In the genomic region with DNA sequence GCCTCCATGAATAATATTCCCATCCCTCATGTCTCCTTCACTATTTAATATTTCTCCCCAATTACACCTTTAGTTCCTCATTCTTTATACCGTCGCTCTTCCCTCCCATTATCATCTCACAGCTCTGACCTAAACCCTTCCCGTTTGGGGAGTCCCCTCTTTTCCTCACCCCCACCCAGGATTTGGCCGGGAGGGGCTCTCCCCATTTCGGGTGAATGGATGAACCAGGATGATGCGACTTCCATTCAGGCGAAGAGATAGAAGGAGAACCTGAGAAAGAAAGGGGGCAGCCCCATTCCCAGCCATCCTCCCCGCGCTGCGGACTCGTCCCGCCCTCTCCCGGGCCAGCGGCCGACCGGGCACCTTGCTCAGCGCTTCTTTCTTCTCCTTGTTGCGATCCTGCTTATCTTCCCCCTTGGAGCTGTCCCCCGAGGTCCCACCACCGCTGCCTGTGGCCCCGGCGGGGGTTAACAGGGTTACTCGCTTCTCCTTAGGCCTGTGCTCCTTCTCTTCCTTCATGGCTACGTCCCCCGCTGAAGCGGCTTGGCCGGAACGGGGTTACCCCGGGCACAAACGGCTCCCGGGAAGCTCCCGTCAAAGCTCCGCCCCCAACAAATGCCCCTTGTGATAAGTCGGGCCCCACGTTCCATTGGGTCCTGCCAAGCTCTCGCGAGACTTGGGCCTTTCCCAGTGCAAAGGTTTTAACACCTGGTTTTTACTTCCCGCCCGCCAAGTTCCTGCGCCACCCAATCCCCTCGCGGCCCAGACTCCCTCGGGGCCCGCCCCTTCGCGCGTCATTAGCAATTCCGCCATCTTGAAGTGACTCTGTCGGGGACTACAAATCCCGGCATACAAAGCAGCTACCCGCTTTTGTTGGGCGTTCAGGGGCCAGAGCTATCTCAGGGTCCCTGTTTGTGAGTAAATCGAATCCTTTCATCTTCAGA, we compare ENCODE assay signal across 7 cellular contexts. TPM values are rescaled to one million over a fixed set of nuclear protein-coding genes. Genes with fewer than 3 reads are reported as not detected.
A peak's percentile ranks its signal among the peaks of the same experiment; 100 is the strongest.
DNase-seq lines count a peak whose midpoint lies in the region; ATAC-seq, FAIRE-seq and TF ChIP-seq lines count a peak whose summit lies in the region.

A gene with protein sequence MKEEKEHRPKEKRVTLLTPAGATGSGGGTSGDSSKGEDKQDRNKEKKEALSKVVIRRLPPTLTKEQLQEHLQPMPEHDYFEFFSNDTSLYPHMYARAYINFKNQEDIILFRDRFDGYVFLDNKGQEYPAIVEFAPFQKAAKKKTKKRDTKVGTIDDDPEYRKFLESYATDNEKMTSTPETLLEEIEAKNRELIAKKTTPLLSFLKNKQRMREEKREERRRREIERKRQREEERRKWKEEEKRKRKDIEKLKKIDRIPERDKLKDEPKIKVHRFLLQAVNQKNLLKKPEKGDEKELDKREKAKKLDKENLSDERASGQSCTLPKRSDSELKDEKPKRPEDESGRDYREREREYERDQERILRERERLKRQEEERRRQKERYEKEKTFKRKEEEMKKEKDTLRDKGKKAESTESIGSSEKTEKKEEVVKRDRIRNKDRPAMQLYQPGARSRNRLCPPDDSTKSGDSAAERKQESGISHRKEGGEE (minus strand): TSS at position 554 of the 944 bp plus-strand sequence. CDS start 35 bp downstream, at position 519.

- peak within 1 kb of the TSS; percentile 90 for H3K27ac ChIP-seq in hepatocyte

- no peaks in the 10 kb centered on the region for H3K9me2 ChIP-seq in hepatocyte (replicated peaks; ENCODE audit: insufficient read depth)

- peak within 1 kb of the TSS; percentile 86 for H3K4me3 ChIP-seq in hepatocyte

- DNase-seq in GM18507 (ENCODE audit: extremely low spot score, insufficient read length, low read depth) (peak; percentile 89), NCI-H2029 treated with DMSO at 0.1 percent for 48 hours (lab: John Stamatoyannopoulos, UW) (peak; percentile 69), T1000 (lab: John Stamatoyannopoulos, UW) (peak; percentile 83), astrocyte of the hippocampus (ENCODE audit: low read depth, low spot score) (peak; percentile 98), hepatocyte (ENCODE audit: low spot score) (peak; percentile 97), renal cortical epithelial cell (ENCODE audit: low read depth) (peak; percentile 96)

- FAIRE-seq in GM18507 (lab: Jason Lieb, UNC), result peak; percentile 99

- no peaks in the 10 kb centered on the region for H3K27me3 ChIP-seq in hepatocyte

- H3K36me3 ChIP-seq in hepatocyte (replicated peaks; ENCODE audit: insufficient read depth, low read depth), result no peaks in the 10 kb centered on the region

- H2AFZ ChIP-seq in hepatocyte, result peak within 1 kb of the TSS; percentile 75

- H3K9me3 ChIP-seq in hepatocyte (ENCODE audit: low read depth), result no peaks in the 10 kb centered on the region

- H3K79me2 ChIP-seq in hepatocyte, result peaks cover 15% of the 10 kb centered on the region

- no peaks in the 10 kb centered on the region for H4K20me1 ChIP-seq in hepatocyte (ENCODE audit: insufficient read depth, poor library complexity, severe bottlenecking)

- no peaks in the 10 kb centered on the region for H3K4me1 ChIP-seq in hepatocyte (ENCODE audit: insufficient read depth)

- peak; percentile 97 for ATAC-seq in HG02981 (IDR thresholded peaks at IDR 0.05; ENCODE audit: unreplicated experiment)

- WGBS in hepatocyte (ENCODE audit: low lambda C conversion rate, missing lambda C conversion rate), result 45% methylated on average over 49 of the region's 53 CpGs

- TF ChIP-seq CTCF in hepatocyte (IDR thresholded peaks at IDR 0.05; ENCODE audit: poor library complexity), result no peak

- peak within 1 kb of the TSS; percentile 73 for H3K4me2 ChIP-seq in hepatocyte

RNA-seq across cellular contexts. Expression of the gene that starts here (rescaled TPM):
- total RNA-seq in hepatocyte (3.3 and 4.3 TPM in 2 replicates), renal cortical epithelial cell (1.0 and 3.7 TPM in 2 replicates)
- polyA plus RNA-seq in hepatocyte, result 6.7 and 11.0 TPM in 2 replicates

Comparison
In these comparisons a context has a peak if more than half of its experiments do, and no peak if none do; other contexts are left out.
1. Peak in every context shown above with its lines: DNase-seq, ATAC-seq, H3K4me3 ChIP-seq and H3K27ac ChIP-seq.